ENCODE assay signal across 2 cellular contexts in the genomic region with DNA sequence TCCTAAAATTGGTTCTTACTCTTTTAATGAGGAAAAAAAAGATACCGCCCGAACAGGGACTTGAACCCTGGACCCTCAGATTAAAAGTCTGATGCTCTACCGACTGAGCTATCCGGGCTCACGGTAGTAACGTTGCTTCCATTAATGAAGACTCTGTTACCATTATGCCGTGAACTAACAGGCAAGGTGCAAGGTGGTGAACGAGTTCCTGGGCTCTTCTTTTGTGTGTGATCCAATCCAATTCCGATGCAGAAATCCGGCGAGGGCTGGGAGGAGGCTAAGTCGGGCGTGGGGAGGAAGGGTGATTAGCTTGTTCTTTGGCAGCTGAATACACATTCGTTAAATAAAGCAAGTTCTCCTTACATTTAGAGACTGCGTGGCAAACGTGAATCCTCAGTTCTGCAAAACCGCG.
TF ChIP-seq lines count a peak whose summit lies in the region.

No MANE protein-coding gene starts in this region.

TF ChIP-seq in GM23338, 12 proteins besides CTCF, POLR2A, EP300 and RAD21:
- TF ChIP-seq ZNF462 (CRISPR knock-in tag; IDR thresholded peaks at IDR 0.05), result no peak

TF ChIP-seq in SK-N-SH, 30 proteins besides CTCF, POLR2A, EP300 and RAD21:
- TF ChIP-seq SMC3 (IDR thresholded peaks at IDR 0.05; ENCODE audit: low read depth, low read length), result no peak
- TF ChIP-seq FOXM1 (IDR thresholded peaks at IDR 0.05; ENCODE audit: low read depth), result no peak
- TF ChIP-seq NFIC (IDR thresholded peaks at IDR 0.05; ENCODE audit: borderline replicate concordance), result peak; percentile 13; the same call in 1 of the 2 replicates
- 0 out of 2 replicates have a peak, but pooled peaks have one; percentile 13 for TF ChIP-seq TCF12 (IDR thresholded peaks at IDR 0.05)
- TF ChIP-seq CHD2 (IDR thresholded peaks at IDR 0.05; ENCODE audit: low read length, partially characterized antibody), result peak; percentile 50
- TF ChIP-seq RCOR1 (IDR thresholded peaks at IDR 0.05; ENCODE audit: low read length), result peak; percentile 38; the same call in 1 of the 2 replicates
- 0 out of 2 replicates have a peak, but pooled peaks have one; percentile 19 for TF ChIP-seq SIN3A (IDR thresholded peaks at IDR 0.05; ENCODE audit: borderline replicate concordance, low read depth, low read length)
- TF ChIP-seq FOSL2 (IDR thresholded peaks at IDR 0.05; ENCODE audit: borderline replicate concordance, low read depth), result peak; percentile 71
- no peak for TF ChIP-seq IRF3 (IDR thresholded peaks at IDR 0.05; ENCODE audit: low read depth, low read length)
- peak; percentile 59; the same call in 1 of the 2 replicates for TF ChIP-seq RXRA (IDR thresholded peaks at IDR 0.05; ENCODE audit: borderline replicate concordance, low read depth)
- peak; percentile 89 for TF ChIP-seq TEAD4 (IDR thresholded peaks at IDR 0.05; ENCODE audit: borderline replicate concordance, insufficient read depth)
- no peak for TF ChIP-seq ZBTB33 (IDR thresholded peaks at IDR 0.05; ENCODE audit: borderline replicate concordance, low read depth)
